ENCODE assay signal across 10 cellular contexts in the genomic region with DNA sequence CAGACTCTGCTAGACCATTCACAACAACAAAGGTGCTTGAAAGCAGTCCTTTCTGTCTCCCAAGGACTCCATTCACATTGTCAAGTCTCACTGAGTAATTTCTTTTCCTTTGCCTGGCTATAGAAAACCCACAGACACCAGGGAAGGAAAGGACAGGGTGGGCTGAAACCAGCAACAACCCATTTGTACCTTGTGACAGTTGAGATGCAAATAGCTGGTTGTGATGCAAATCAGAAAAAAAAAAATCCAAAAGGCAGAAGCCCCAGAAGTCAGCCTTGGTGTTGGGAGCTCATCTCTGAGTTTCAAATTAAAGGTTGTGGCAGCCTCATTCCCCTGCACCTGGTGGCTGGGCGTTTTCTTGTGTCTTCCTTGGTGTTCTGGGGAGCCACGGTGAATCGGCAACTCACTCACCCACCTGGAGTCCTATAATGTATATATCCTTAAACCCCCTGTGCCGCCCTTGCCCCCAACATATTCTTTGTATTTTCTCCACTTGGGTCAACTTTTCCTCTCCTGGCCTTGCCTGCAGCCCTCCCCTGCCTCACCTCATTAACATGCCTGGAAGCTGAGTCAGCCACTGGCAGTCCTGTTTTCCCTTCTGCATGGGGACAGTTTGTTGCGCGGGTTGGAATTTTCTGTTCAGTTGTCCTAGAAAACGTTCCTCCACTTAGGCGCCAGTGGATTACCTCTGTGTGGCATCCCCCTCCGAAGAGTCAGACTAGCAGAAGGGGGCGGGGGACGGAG.
DNase-seq lines count a peak whose midpoint lies in the region; ATAC-seq and TF ChIP-seq lines count a peak whose summit lies in the region.
"Had no signal": no experiment of that assay in that cellular context is flagged by ENCODE, and none has a peak within 500 bp of the region (broad histone marks: within the 10 kb centered on the region; RNA-seq: fewer than 3 reads in every experiment).

No MANE protein-coding gene starts in this region.

- H2BK5ac ChIP-seq in neuronal stem cell (ENCODE audit: low read length), result no peak overlapping the region

- H3K27ac Mint-ChIP-seq in Caco-2 (ENCODE audit: unreplicated experiment), result peak overlapping the region; percentile 90
- H3K27ac Mint-ChIP-seq in activated T-cell treated with anti-CD3 and anti-CD28 coated beads, Interleukin-2, amount 50 U/mL, for 24 hours, result no peak overlapping the region

- no peak overlapping the region for H3K9ac ChIP-seq in neuronal stem cell (ENCODE audit: low read depth, low read length, poor library complexity)

- no peaks in the 10 kb centered on the region for H3K79me1 ChIP-seq in neuronal stem cell (ENCODE audit: low read depth, low read length)

- no peak overlapping the region for H4K91ac ChIP-seq in neuronal stem cell (ENCODE audit: low read depth, low read length, poor library complexity)

- H3K4me3 Mint-ChIP-seq in Caco-2 (ENCODE audit: unreplicated experiment), result peak overlapping the region; percentile 27
- H3K4me3 Mint-ChIP-seq in activated T-cell treated with anti-CD3 and anti-CD28 coated beads, Interleukin-2, amount 50 U/mL, for 24 hours, result no peak overlapping the region

- H2BK120ac ChIP-seq in neuronal stem cell (ENCODE audit: low read depth, low read length), result no peak overlapping the region

- peaks cover 5% of the 10 kb centered on the region; the same call in 1 of the 2 replicates for H3K9me3 ChIP-seq in Caco-2
- peaks cover 0 to 4% of the 10 kb centered on the region in 2 donors for H3K9me3 ChIP-seq in neuronal stem cell (replicated peaks in 1 of 2; ENCODE audit: control insufficient read depth in 2 of 2, insufficient read depth in 1 of 2, low read depth in 1 of 2, low read length in 2 of 2)

- H3K27me3 Mint-ChIP-seq in Caco-2 (ENCODE audit: insufficient read depth, unreplicated experiment), result no peaks in the 10 kb centered on the region
- peaks cover 3% of the 10 kb centered on the region for H3K27me3 Mint-ChIP-seq in activated T-cell treated with anti-CD3 and anti-CD28 coated beads, Interleukin-2, amount 50 U/mL, for 24 hours

- H3K4me1 Mint-ChIP-seq in Caco-2 (ENCODE audit: low read depth, unreplicated experiment), result peaks cover 36% of the 10 kb centered on the region
- peaks cover 2% of the 10 kb centered on the region for H3K4me1 Mint-ChIP-seq in activated T-cell treated with anti-CD3 and anti-CD28 coated beads, Interleukin-2, amount 50 U/mL, for 24 hours (ENCODE audit: low read depth)

- H3K36me3 ChIP-seq in Caco-2 (ENCODE audit: control insufficient read depth, insufficient read depth, low read length) (no peaks in the 10 kb centered on the region), neuronal stem cell (replicated peaks in 1 of 2; ENCODE audit: control insufficient read depth in 2 of 2, insufficient read depth in 2 of 2, low read length in 2 of 2) (no peaks in the 10 kb centered on the region)

- no peaks in the 10 kb centered on the region for H3K9me3 Mint-ChIP-seq in Caco-2 (ENCODE audit: unreplicated experiment)
- H3K9me3 Mint-ChIP-seq in activated T-cell treated with anti-CD3 and anti-CD28 coated beads, Interleukin-2, amount 50 U/mL, for 24 hours, result no peaks in the 10 kb centered on the region

- H3K23ac ChIP-seq in neuronal stem cell (ENCODE audit: low read depth, low read length, poor library complexity), result no peak overlapping the region

- TF ChIP-seq CTCF in Caco-2 (IDR thresholded peaks at IDR 0.05; ENCODE audit: insufficient read depth in 1 of 2, low read depth in 1 of 2, low read length in 1 of 2, severe bottlenecking in 1 of 2, unreplicated experiment in 1 of 2) (no peak), RWPE1 (conservative IDR thresholded peaks at IDR 0.05; ENCODE audit: low read depth) (no peak), fibroblast of pulmonary artery (IDR thresholded peaks at IDR 0.05; ENCODE audit: low read length, missing control alignments) (no peak), GM13977 (IDR thresholded peaks at IDR 0.05; ENCODE audit: extremely low read depth, insufficient read depth, missing control alignments) (no peak)

- ATAC-seq in HG02759 (IDR thresholded peaks at IDR 0.05; ENCODE audit: unreplicated experiment), result no peak

- CTCF ChIA-PET in Caco-2 (lab: Charles Lee), result interaction anchor here (0.9 to 2.5 kb wide), 5 partner anchors 12 to 303 kb away, joined by 3 to 19 read pairs (median 4); partner anchors contain the start of gene SLC29A3
- CTCF ChIA-PET in RWPE1 (lab: Yijun Ruan, JAX), result interaction anchor here (0.6 to 2.0 kb wide), 7 partner anchors 13 to 1182 kb away, joined by 3 to 12 read pairs (median 4); no protein-coding TSS in a partner anchor

- H3K4ac ChIP-seq in neuronal stem cell (ENCODE audit: low read length), result no peak overlapping the region

- H3K27ac ChIP-seq in RWPE1 (no peak overlapping the region), neuronal stem cell (replicated peaks; ENCODE audit: low read length) (peak overlapping the region; percentile 35)

- DNase-seq in Caco-2 (peak; percentile 70 to 81), RWPE1 (ENCODE audit: low spot score) (peak; percentile 71), fibroblast of pulmonary artery (ENCODE audit: low read depth) (peak; percentile 11), neuronal stem cell (ENCODE audit: low spot score) (no peak), GM13977 (ENCODE audit: low spot score) (no peak), DMS53 treated with DMSO at 0.1 percent for 48 hours (lab: John Stamatoyannopoulos, UW; ENCODE audit: unreplicated experiment) (no peak)
- no peak for DNase-seq in activated T-cell treated with anti-CD3 and anti-CD28 coated beads, Interleukin-2, amount 50 U/mL, for 24 hours
- DNase-seq: NCI-H2171; stimulated activated naive CD4-positive, alpha-beta T cell treated with Interleukin-2 at 50 U/mL for 16 hours had no signal

- H3K4me3 ChIP-seq in Caco-2 (ENCODE audit: low read depth, low read length) (no peak overlapping the region), fibroblast of pulmonary artery (replicated peaks; ENCODE audit: low read depth, low read length) (no peak overlapping the region), neuronal stem cell (ENCODE audit: low read length in 2 of 2) (no peak overlapping the region)

- POLR2A ChIA-PET in Caco-2 (lab: Charles Lee) (no interaction called here), RWPE1 (lab: Yijun Ruan, JAX; ENCODE audit: low non-redundant PET) (no interaction called here)

- no peaks in the 10 kb centered on the region for H3K36me3 Mint-ChIP-seq in Caco-2 (ENCODE audit: insufficient read depth, unreplicated experiment)
- H3K36me3 Mint-ChIP-seq in activated T-cell treated with anti-CD3 and anti-CD28 coated beads, Interleukin-2, amount 50 U/mL, for 24 hours (ENCODE audit: low read depth), result no peaks in the 10 kb centered on the region

- no peak overlapping the region for H3K14ac ChIP-seq in neuronal stem cell (ENCODE audit: low read length)

- peaks cover 33% of the 10 kb centered on the region for H3K4me1 ChIP-seq in Caco-2
- peaks cover 24 to 32% of the 10 kb centered on the region in 2 donors for H3K4me1 ChIP-seq in neuronal stem cell (ENCODE audit: control insufficient read depth in 2 of 2, insufficient read depth in 1 of 2, low read depth in 1 of 2, low read length in 2 of 2)

- peak overlapping the region; percentile 51 for H3K18ac ChIP-seq in neuronal stem cell (ENCODE audit: low read length)

- H2BK12ac ChIP-seq in neuronal stem cell (ENCODE audit: low read length), result no peak overlapping the region

- H4K8ac ChIP-seq in neuronal stem cell (ENCODE audit: low read depth, low read length), result no peak overlapping the region

- intact Hi-C loops in Caco-2 (cut with micrococcal nuclease; ENCODE audit: unreplicated experiment), result no loop called here

- no peak overlapping the region for H2AK5ac ChIP-seq in neuronal stem cell (ENCODE audit: low read depth, low read length)

- WGBS in neuronal stem cell (ENCODE audit: extremely low coverage in 2 of 2, insufficient read length in 2 of 2, insufficient replicate concordance in 1 of 2), 2 donors, result no CpG with 5 or more reads among the region's 11 CpGs

- BruUV-seq in Caco-2 (replicated peaks; lab: Mats Ljungman, UMichigan), result no TSS peak

- peak overlapping the region; percentile 20 for H3K4me2 ChIP-seq in neuronal stem cell (ENCODE audit: insufficient read depth, low read length, poor library complexity, severe bottlenecking)

- H2AFZ ChIP-seq in neuronal stem cell (ENCODE audit: low read length), result peak overlapping the region; percentile 54

- no peaks in the 10 kb centered on the region for H3K27me3 ChIP-seq in Caco-2 (replicated peaks; ENCODE audit: control insufficient read depth, insufficient read depth, low read length)
- peaks cover 0 to 30% (median 0%) of the 10 kb centered on the region in 3 experiments for H3K27me3 ChIP-seq in neuronal stem cell (ENCODE audit: control insufficient read depth in 3 of 3, insufficient read depth in 3 of 3, low read depth in 1 of 3, low read length in 3 of 3)

- H2BK15ac ChIP-seq in neuronal stem cell (ENCODE audit: low read length), result peak overlapping the region; percentile 47

- in situ Hi-C loops in GM13977 (cut with MboI; ENCODE audit: low pct_unique_long_range_greater_than_20kb, low sequenced_read_pairs, unreplicated experiment), result no loop called here

Comparison
In these comparisons a context has a peak if more than half of its experiments do, and no peak if none do; other contexts are left out.
1. DNase-seq: peak in Caco-2 (2 of 2), RWPE1 (single experiment) and fibroblast of pulmonary artery (single experiment); none in neuronal stem cell (single experiment), activated T-cell treated with anti-CD3 and anti-CD28 coated beads, Interleukin-2, amount 50 U/mL, for 24 hours (single experiment), GM13977 (single experiment) and DMS53 treated with DMSO at 0.1 percent for 48 hours (single experiment).